26 cellular contexts compared by ENCODE assay signal in genomic region chr2:196036442-196036841, GRCh38.
"Had no signal": no experiment of that assay in that cellular context is flagged by ENCODE, and none has a peak within 500 bp of the region (broad histone marks: within the 10 kb centered on the region; RNA-seq: fewer than 3 reads in every experiment).

No MANE protein-coding gene starts in this region.

- H3K4me3 Mint-ChIP-seq: dendritic cell treated with granulocyte-macrophage colony-stimulating factor and Interleukin-4, amounts not matched to agents 40 ng/mL and 50 ng/mL, for 4 days; effector memory CD8-positive, alpha-beta T cell; endodermal cell had no signal

- H3K4me1 ChIP-seq: colonic mucosa, esophagus muscularis mucosa, esophagus squamous epithelium, foreskin keratinocyte, gastrocnemius medialis, gastroesophageal sphincter had no signal

- H3K27ac Mint-ChIP-seq: dendritic cell treated with granulocyte-macrophage colony-stimulating factor and Interleukin-4, amounts not matched to agents 40 ng/mL and 50 ng/mL, for 4 days; effector memory CD8-positive, alpha-beta T cell; endodermal cell had no signal

- H3K4me1 Mint-ChIP-seq: endodermal cell had no signal

- H3K9me3 ChIP-seq: colonic mucosa had no signal

- H3K36me3 ChIP-seq: colonic mucosa, esophagus muscularis mucosa, esophagus squamous epithelium, gastrocnemius medialis, gastroesophageal sphincter had no signal

- H3K27me3 Mint-ChIP-seq: dendritic cell treated with granulocyte-macrophage colony-stimulating factor and Interleukin-4, amounts not matched to agents 40 ng/mL and 50 ng/mL, for 4 days had no signal

- H3K4me3 ChIP-seq: colonic mucosa, coronary artery, dorsolateral prefrontal cortex, esophagus muscularis mucosa, esophagus squamous epithelium, gastrocnemius medialis, gastroesophageal sphincter had no signal

- H3K27me3 ChIP-seq: colonic mucosa, dorsolateral prefrontal cortex, esophagus muscularis mucosa, esophagus squamous epithelium, foreskin keratinocyte, gastrocnemius medialis, gastroesophageal sphincter had no signal

- FAIRE-seq: colon, endometrium, endothelial cell of umbilical vein, frontal cortex had no signal

- DNase-seq: colonic mucosa; cortex of kidney; dermis blood vessel endothelial cell; dorsolateral prefrontal cortex; effector CD4-positive, alpha-beta T cell; effector CD8-positive, alpha-beta T cell; effector memory CD4-positive, alpha-beta T cell; effector memory CD8-positive, alpha-beta T cell; endodermal cell; erythroblast; esophagus squamous epithelium; foreskin fibroblast; foreskin keratinocyte; foreskin melanocyte; gastrocnemius medialis; glutamatergic neuron; head of caudate nucleus had no signal

- H3K27ac ChIP-seq: colonic mucosa, coronary artery, dorsolateral prefrontal cortex, epithelial cell of prostate, esophagus muscularis mucosa, esophagus squamous epithelium, foreskin keratinocyte, gastrocnemius medialis, gastroesophageal sphincter had no signal
